ENCODE assay signal across 20 cellular contexts in the genomic region with DNA sequence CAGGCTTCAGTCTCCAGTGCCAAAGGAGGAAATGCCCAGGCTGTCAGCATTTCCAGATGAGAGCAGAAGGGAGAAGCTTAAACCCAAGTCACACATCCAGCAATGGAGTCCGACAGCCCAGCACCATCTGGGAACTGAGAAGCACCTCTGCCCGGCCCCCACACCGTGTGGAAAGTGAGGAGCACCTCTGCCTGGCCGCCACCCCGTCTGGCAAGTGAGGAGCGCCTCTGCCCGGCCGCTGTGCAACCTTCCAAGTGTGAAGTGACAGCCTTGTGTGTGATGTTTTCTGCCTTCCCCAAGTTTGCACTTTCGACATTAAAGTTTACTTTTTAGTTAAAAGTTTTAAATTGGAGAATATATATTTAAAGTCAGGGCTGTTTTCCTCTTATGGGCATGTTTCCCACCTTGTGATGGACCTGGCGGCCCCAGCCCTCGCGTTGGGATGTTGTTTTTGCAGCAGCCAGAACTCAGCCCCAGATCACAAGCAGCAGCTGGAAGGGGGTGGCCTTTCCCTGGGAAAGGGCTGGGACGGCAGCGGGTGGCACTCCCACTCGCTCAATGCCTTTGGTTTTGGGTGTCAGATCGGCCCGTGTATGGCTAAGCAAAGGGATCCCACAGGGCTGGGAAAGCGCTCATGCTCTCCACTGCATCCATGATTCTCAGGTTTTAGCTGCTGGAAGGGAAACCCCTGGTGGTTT. TPM values are rescaled to one million over a fixed set of nuclear protein-coding genes. Genes with fewer than 3 reads are reported as not detected.
"Had no signal": no experiment of that assay in that cellular context is flagged by ENCODE, and none has a peak within 500 bp of the region (broad histone marks: within the 10 kb centered on the region; RNA-seq: fewer than 3 reads in every experiment).

No MANE protein-coding gene starts in this region.

- H3K4me3 ChIP-seq: cardiac muscle cell, heart right ventricle, transverse colon, uterus had no signal

- H3K9me3 ChIP-seq: heart right ventricle, transverse colon, uterus had no signal

- H3K27ac ChIP-seq: cardiac muscle cell, heart right ventricle, transverse colon, uterus had no signal

- FAIRE-seq: keratinocyte, small intestine had no signal

- H3K36me3 ChIP-seq: uterus had no signal

- H3K4me1 ChIP-seq: transverse colon, uterus had no signal

- ATAC-seq: activated naive CD8-positive, alpha-beta T cell treated with anti-CD3 and anti-CD28 coated beads, Interleukin-2, amount 50 U/mL, for 24 hours; left colon; sciatic nerve; stimulated activated naive CD8-positive, alpha-beta T cell treated with anti-CD3 and anti-CD28 coated beads, Interleukin-15, amount 100 ng/mL, for 72 hours had no signal

- DNase-seq: activated CD4-positive, alpha-beta T cell treated with anti-CD3 and anti-CD28 coated beads for 4 hours; activated CD4-positive, alpha-beta T cell treated with anti-CD3 and anti-CD28 coated beads, Interleukin-2, amount 50 U/mL, for 48 hours; activated CD4-positive, CD25-positive, alpha-beta regulatory T cell; activated effector memory CD4-positive, alpha-beta T cell treated with anti-CD3 and anti-CD28 coated beads, Interleukin-2, amount 50 U/mL, for 16 hours; activated naive CD4-positive, alpha-beta T cell treated with anti-CD3 and anti-CD28 coated beads, Interleukin-2, amount 50 U/mL, for 16 hours; activated naive CD8-positive, alpha-beta T cell treated with anti-CD3 and anti-CD28 coated beads, Interleukin-2, amount 50 U/mL, for 24 hours; heart right ventricle; left colon; nucleus accumbens; posterior cingulate gyrus; small intestine; stimulated activated CD4-positive, alpha-beta T cell treated with anti-CD3 and anti-CD28 coated beads, Interleukin-2, amount 100 ng/mL, for 24 hours; stimulated activated naive CD8-positive, alpha-beta T cell treated with anti-CD3 and anti-CD28 coated beads, Interleukin-15, amount 100 ng/mL, for 72 hours; transverse colon; uterus had no signal

- H3K27me3 ChIP-seq: cardiac muscle cell, heart right ventricle, transverse colon, uterus had no signal

RNA-seq across cellular contexts. Expression of gene PDE6G, which starts 17.4 kb away (rescaled TPM):
- total RNA-seq: cerebellum, fibroblast of villous mesenchyme, sciatic nerve, transverse colon had no signal
- polyA plus RNA-seq: keratinocyte had no signal
